In the genomic region with DNA sequence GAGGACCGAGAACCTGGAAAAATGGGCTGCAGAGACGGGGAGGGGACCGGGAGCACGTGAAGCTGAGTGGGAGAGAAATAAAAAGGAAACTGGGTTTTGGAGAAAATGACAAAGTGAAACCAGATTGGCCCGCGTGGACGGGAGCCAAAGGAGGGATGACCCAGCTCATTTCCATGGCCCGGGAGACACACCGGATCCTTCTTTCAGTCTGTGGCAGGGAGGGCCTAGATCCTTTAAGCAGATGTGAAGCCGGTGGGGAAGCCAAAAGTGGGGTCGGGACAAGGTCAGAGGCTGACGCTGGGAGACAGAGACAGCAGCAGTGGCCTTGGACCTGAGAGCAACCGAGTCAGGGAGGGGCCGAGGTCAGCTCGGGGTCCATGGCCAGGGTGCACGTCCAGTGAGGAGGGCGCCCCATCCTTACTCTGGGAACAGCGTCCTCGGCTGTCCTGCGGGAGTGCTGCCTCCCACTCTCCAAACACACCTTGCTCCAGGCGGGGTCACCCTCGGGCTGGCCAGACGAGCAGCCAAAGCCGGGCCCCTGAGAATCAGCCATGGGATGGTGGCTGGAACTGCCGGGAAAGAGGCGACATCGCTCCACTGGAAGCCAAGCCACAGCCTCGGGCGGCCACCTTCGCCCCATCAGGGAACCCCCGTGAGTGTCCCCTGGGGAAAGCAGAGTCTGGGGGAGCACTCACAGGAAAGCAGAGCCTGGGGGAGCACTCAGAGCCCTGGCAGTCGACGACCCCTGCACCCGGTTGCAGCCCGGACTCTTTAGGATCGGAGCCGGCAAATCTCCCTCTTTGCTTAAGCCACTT, we compare ENCODE assay signal across 1 cellular context.
TF ChIP-seq lines count a peak whose summit lies in the region.

No MANE protein-coding gene starts in this region.

TF ChIP-seq in GM23338, 12 proteins besides CTCF, POLR2A, EP300 and RAD21 (continued from another document):
- TF ChIP-seq, protein P1, sequence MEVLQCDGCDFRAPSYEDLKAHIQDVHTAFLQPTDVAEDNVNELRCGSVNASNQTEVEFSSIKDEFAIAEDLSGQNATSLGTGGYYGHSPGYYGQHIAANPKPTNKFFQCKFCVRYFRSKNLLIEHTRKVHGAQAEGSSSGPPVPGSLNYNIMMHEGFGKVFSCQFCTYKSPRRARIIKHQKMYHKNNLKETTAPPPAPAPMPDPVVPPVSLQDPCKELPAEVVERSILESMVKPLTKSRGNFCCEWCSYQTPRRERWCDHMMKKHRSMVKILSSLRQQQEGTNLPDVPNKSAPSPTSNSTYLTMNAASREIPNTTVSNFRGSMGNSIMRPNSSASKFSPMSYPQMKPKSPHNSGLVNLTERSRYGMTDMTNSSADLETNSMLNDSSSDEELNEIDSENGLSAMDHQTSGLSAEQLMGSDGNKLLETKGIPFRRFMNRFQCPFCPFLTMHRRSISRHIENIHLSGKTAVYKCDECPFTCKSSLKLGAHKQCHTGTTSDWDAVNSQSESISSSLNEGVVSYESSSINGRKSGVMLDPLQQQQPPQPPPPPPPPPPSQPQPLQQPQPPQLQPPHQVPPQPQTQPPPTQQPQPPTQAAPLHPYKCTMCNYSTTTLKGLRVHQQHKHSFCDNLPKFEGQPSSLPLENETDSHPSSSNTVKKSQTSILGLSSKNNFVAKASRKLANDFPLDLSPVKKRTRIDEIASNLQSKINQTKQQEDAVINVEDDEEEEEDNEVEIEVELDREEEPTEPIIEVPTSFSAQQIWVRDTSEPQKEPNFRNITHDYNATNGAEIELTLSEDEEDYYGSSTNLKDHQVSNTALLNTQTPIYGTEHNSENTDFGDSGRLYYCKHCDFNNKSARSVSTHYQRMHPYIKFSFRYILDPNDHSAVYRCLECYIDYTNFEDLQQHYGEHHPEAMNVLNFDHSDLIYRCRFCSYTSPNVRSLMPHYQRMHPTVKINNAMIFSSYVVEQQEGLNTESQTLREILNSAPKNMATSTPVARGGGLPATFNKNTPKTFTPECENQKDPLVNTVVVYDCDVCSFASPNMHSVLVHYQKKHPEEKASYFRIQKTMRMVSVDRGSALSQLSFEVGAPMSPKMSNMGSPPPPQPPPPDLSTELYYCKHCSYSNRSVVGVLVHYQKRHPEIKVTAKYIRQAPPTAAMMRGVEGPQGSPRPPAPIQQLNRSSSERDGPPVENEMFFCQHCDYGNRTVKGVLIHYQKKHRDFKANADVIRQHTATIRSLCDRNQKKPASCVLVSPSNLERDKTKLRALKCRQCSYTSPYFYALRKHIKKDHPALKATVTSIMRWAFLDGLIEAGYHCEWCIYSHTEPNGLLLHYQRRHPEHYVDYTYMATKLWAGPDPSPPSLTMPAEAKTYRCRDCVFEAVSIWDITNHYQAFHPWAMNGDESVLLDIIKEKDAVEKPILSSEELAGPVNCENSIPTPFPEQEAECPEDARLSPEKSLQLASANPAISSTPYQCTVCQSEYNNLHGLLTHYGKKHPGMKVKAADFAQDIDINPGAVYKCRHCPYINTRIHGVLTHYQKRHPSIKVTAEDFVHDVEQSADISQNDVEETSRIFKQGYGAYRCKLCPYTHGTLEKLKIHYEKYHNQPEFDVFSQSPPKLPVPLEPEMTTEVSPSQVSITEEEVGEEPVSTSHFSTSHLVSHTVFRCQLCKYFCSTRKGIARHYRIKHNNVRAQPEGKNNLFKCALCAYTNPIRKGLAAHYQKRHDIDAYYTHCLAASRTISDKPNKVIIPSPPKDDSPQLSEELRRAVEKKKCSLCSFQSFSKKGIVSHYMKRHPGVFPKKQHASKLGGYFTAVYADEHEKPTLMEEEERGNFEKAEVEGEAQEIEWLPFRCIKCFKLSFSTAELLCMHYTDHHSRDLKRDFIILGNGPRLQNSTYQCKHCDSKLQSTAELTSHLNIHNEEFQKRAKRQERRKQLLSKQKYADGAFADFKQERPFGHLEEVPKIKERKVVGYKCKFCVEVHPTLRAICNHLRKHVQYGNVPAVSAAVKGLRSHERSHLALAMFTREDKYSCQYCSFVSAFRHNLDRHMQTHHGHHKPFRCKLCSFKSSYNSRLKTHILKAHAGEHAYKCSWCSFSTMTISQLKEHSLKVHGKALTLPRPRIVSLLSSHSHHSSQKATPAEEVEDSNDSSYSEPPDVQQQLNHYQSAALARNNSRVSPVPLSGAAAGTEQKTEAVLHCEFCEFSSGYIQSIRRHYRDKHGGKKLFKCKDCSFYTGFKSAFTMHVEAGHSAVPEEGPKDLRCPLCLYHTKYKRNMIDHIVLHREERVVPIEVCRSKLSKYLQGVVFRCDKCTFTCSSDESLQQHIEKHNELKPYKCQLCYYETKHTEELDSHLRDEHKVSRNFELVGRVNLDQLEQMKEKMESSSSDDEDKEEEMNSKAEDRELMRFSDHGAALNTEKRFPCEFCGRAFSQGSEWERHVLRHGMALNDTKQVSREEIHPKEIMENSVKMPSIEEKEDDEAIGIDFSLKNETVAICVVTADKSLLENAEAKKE (CRISPR knock-in tag; IDR thresholded peaks at IDR 0.05): no peak
